8 cellular contexts compared by ENCODE assay signal in the genomic region with DNA sequence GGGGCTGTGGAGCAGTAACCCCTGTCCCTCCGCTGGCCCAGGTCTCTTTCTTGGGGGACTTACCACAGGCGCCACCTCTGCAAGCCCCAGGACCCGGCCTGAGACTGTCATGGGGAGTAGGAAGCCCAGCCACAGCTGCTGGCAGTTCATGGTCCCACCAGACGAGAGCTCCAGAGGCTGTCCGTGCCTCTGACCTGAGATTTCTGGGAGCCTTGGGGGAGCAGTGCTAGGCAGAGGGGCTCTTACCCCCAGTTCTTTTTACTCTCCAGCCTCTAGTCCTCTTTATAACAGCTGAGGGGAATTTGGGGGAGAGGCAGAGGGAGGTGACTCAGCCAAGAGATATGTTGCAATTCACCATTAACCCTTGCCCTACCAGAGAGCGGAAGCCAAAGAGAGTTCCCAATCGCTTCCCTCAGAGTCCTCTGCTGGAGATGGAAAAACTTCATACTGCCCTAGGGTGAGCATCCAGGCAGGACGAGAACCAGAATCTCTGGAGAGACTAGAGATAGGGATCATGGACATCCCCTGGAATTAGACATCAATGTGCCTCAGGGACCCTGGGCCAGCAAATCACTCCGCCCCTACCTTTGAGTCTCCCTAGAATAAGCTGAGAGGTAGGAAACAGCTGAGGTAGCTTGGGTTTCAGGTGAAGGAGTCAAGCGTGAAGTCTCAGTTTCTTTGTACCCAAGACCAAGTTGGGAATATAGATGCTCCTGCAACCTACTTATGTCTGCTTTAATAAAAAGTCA. TPM values are rescaled to one million over a fixed set of nuclear protein-coding genes. Genes with fewer than 3 reads are reported as not detected.
DNase-seq lines count a peak whose midpoint lies in the region; ATAC-seq and TF ChIP-seq lines count a peak whose summit lies in the region.

A gene with protein sequence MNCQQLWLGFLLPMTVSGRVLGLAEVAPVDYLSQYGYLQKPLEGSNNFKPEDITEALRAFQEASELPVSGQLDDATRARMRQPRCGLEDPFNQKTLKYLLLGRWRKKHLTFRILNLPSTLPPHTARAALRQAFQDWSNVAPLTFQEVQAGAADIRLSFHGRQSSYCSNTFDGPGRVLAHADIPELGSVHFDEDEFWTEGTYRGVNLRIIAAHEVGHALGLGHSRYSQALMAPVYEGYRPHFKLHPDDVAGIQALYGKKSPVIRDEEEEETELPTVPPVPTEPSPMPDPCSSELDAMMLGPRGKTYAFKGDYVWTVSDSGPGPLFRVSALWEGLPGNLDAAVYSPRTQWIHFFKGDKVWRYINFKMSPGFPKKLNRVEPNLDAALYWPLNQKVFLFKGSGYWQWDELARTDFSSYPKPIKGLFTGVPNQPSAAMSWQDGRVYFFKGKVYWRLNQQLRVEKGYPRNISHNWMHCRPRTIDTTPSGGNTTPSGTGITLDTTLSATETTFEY (minus strand): TSS at position 256 of the 749 bp plus-strand sequence. CDS start 106 bp downstream, at position 150.

- peak; percentile 34 for ATAC-seq in activated CD4-positive, alpha-beta T cell treated with anti-CD3 and anti-CD28 coated beads for 36 hours

- CTCF ChIA-PET in activated CD4-positive, alpha-beta T cell treated with anti-CD3 and anti-CD28 coated beads for 36 hours (lab: Charles Lee), result interaction anchor here (1.3 kb wide), 1 partner anchor 104 kb away, joined by 3 read pairs; no protein-coding TSS in a partner anchor

- peak; percentile 4 for TF ChIP-seq CTCF in cardiac fibroblast (IDR thresholded peaks at IDR 0.05; ENCODE audit: low read depth, low read length)
- no peak for TF ChIP-seq CTCF in lower leg skin (IDR thresholded peaks at IDR 0.05)

- no peaks in the 10 kb centered on the region for H3K36me3 Mint-ChIP-seq in activated CD4-positive, alpha-beta T cell treated with anti-CD3 and anti-CD28 coated beads for 36 hours (ENCODE audit: low read depth)

- TF ChIP-seq POLR2A in lower leg skin (IDR thresholded peaks at IDR 0.05), result no peak

- intact Hi-C loops in activated CD4-positive, alpha-beta T cell treated with anti-CD3 and anti-CD28 coated beads for 36 hours (cut with DNase I, micrococcal nuclease), result no loop called here
- intact Hi-C loops in lower leg skin (cut with DNase I; ENCODE audit: low total_unique reads), result no loop called here

- peak within 1 kb of the TSS; percentile 52 for H3K27ac Mint-ChIP-seq in activated CD4-positive, alpha-beta T cell treated with anti-CD3 and anti-CD28 coated beads for 36 hours

- no peaks in the 10 kb centered on the region for H3K9me3 Mint-ChIP-seq in activated CD4-positive, alpha-beta T cell treated with anti-CD3 and anti-CD28 coated beads for 36 hours (ENCODE audit: low read depth)

- H3K4me3 ChIP-seq in cardiac fibroblast (replicated peaks in 1 of 2; ENCODE audit: low read depth in 2 of 2, low read length in 2 of 2), result peak within 1 kb of the TSS; percentile 58 to 82
- peak within 1 kb of the TSS; percentile 19 for H3K4me3 ChIP-seq in lower leg skin (ENCODE audit: low read depth, poor library complexity, severe bottlenecking)

- POLR2A ChIA-PET in activated CD4-positive, alpha-beta T cell treated with anti-CD3 and anti-CD28 coated beads for 36 hours (lab: Charles Lee), result no interaction called here

- H3K27me3 Mint-ChIP-seq in activated CD4-positive, alpha-beta T cell treated with anti-CD3 and anti-CD28 coated beads for 36 hours, result no peaks in the 10 kb centered on the region

- peaks cover 10% of the 10 kb centered on the region for H3K4me1 Mint-ChIP-seq in activated CD4-positive, alpha-beta T cell treated with anti-CD3 and anti-CD28 coated beads for 36 hours

- WGBS in lower leg skin, 2 donors, result 41 to 44% methylated on average over 10 of the region's 10 CpGs

- H3K4me3 Mint-ChIP-seq in activated CD4-positive, alpha-beta T cell treated with anti-CD3 and anti-CD28 coated beads for 36 hours, result no peak within 1 kb of the TSS

- DNase-seq in activated CD4-positive, alpha-beta T cell treated with anti-CD3 and anti-CD28 coated beads for 36 hours, result no peak
- DNase-seq in activated CD4-positive, alpha-beta T cell treated with anti-CD3 and anti-CD28 coated beads, Interleukin-2, amount 50 U/mL, for 48 hours, result no peak
- DNase-seq in cardiac fibroblast (ENCODE audit: low read depth in 2 of 2), result peak; percentile 89
- no peak for DNase-seq in lower leg skin (ENCODE audit: low spot score in 2 of 2)
- DNase-seq in ureter (ENCODE audit: low spot score), result no peak
- no peak for DNase-seq in NCI-H1092 treated with DMSO at 0.1 percent for 48 hours (lab: John Stamatoyannopoulos, UW)
- DNase-seq in DMS79 (lab: John Stamatoyannopoulos, UW), result no peak
- DNase-seq in stimulated activated CD4-positive, alpha-beta T cell treated with anti-CD3 and anti-CD28 coated beads, Interleukin-1b, Interleukin-23, amount 100 ng/mL, for 48 hours, result no peak

RNA-seq across cellular contexts. Expression of the gene that starts here (rescaled TPM):
- not detected for total RNA-seq in activated CD4-positive, alpha-beta T cell treated with anti-CD3 and anti-CD28 coated beads for 36 hours
- 1 to 10 TPM; 3.4 to 9.0 (median 5.1) TPM for total RNA-seq in lower leg skin
- total RNA-seq in ureter, result 17.7 TPM

Comparison
In these comparisons a context has a peak if more than half of its experiments do, and no peak if none do; other contexts are left out.
1. RNA of the gene that starts here (total RNA-seq): 17.7 TPM in ureter (single experiment) and 3.4 to 9.0 TPM in lower leg skin; not detected in activated CD4-positive, alpha-beta T cell treated with anti-CD3 and anti-CD28 coated beads for 36 hours; every median in the first group is over 4 times any median in the second.
2. Peak in ATAC-seq in activated CD4-positive, alpha-beta T cell treated with anti-CD3 and anti-CD28 coated beads for 36 hours; RNA of the gene not detected or under 1 TPM.
3. DNase-seq: peak in cardiac fibroblast (2 of 2); none in activated CD4-positive, alpha-beta T cell treated with anti-CD3 and anti-CD28 coated beads for 36 hours (single experiment), activated CD4-positive, alpha-beta T cell treated with anti-CD3 and anti-CD28 coated beads, Interleukin-2, amount 50 U/mL, for 48 hours (0 of 2), lower leg skin (0 of 2), ureter (single experiment), NCI-H1092 treated with DMSO at 0.1 percent for 48 hours (single experiment), DMS79 (single experiment) and stimulated activated CD4-positive, alpha-beta T cell treated with anti-CD3 and anti-CD28 coated beads, Interleukin-1b, Interleukin-23, amount 100 ng/mL, for 48 hours (single experiment).